Comparison of ENCODE assay signal across 8 cellular contexts in the genomic region with DNA sequence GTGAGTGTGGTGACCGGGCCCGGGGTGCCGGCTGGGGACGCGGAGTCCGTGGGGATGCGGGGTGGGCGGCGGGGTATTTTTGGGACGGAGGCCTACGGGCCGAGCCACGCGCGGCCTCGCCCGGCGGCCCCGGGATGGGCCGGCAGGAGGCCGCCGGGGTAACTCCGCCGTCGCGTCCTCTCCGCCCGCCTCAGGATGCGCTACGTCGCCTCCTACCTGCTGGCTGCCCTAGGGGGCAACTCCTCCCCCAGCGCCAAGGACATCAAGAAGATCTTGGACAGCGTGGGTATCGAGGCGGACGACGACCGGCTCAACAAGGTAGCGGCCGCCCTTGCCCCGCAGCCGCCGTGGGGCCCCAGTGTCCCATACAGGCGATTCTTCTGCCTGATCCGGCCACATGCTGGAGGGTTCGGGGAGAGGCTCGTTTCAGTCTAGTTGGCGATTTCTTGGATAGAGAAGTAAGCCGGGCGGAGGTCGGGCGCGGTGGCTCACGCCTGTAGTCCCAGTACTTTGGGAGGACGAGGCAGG. TPM values are rescaled to one million over a fixed set of nuclear protein-coding genes. Genes with fewer than 3 reads are reported as not detected.
DNase-seq lines count a peak whose midpoint lies in the region; ATAC-seq and TF ChIP-seq lines count a peak whose summit lies in the region.

No MANE protein-coding gene starts in this region.

- WGBS in endodermal cell (ENCODE audit: insufficient coverage in 1 of 2, insufficient read length in 1 of 2), 2 experiments, result 0 to 1% methylated on average over 12 to 55 of the region's 55 CpGs

- peak; percentile 29 for TF ChIP-seq CTCF in endodermal cell (conservative IDR thresholded peaks at IDR 0.05)
- TF ChIP-seq CTCF in neutrophil (IDR thresholded peaks at IDR 0.05), result no peak

- no peaks in the 10 kb centered on the region for H3K27me3 ChIP-seq in endodermal cell (ENCODE audit: control insufficient read depth, insufficient read depth, low read length, poor library complexity, severe bottlenecking)
- H3K27me3 ChIP-seq in neutrophil, result no peaks in the 10 kb centered on the region

- peak overlapping the region; percentile 38 for H3K27ac ChIP-seq in endodermal cell (ENCODE audit: low read depth, low read length)
- peak overlapping the region; percentile 93 for H3K27ac ChIP-seq in neutrophil

- H3K4me3 ChIP-seq in endodermal cell (ENCODE audit: low read length) (peak overlapping the region; percentile 89), neutrophil (ENCODE audit: low read depth in 1 of 2, low read length in 1 of 2) (peak overlapping the region; percentile 59 to 98)

- H3K27me3 Mint-ChIP-seq in endodermal cell (ENCODE audit: insufficient read depth), result no peaks in the 10 kb centered on the region

- peak; percentile 57 for DNase-seq in NCI-H69 (lab: John Stamatoyannopoulos, UW)
- DNase-seq in endodermal cell, result no peak
- DNase-seq in DMS79 treated with DMSO at 0.1 percent for 48 hours (lab: John Stamatoyannopoulos, UW), result no peak
- DNase-seq in superior temporal gyrus (ENCODE audit: extremely low spot score), result no peak
- no peak for DNase-seq in NCI-H526 (lab: John Stamatoyannopoulos, UW)
- DNase-seq in NCI-H226, result no peak

- H3K27ac Mint-ChIP-seq in endodermal cell, result peak overlapping the region; percentile 99

- peak overlapping the region; percentile 85 for H3K4me3 Mint-ChIP-seq in endodermal cell

- H3K9ac ChIP-seq in endodermal cell (ENCODE audit: extremely low read depth, low read length, poor library complexity, severe bottlenecking), result peak overlapping the region; percentile 94

- peaks cover 17% of the 10 kb centered on the region for H3K4me1 Mint-ChIP-seq in endodermal cell

- ATAC-seq in GM21381 (IDR thresholded peaks at IDR 0.05; ENCODE audit: unreplicated experiment), result peak; percentile 12

- H3K4me1 ChIP-seq in endodermal cell (ENCODE audit: control insufficient read depth, insufficient read depth, low read length), result no peaks in the 10 kb centered on the region
- H3K4me1 ChIP-seq in neutrophil (ENCODE audit: control insufficient read depth in 1 of 2, insufficient read depth in 1 of 2, low read depth in 1 of 2, low read length in 1 of 2), result peaks cover 33 to 37% of the 10 kb centered on the region in 2 experiments

- peaks cover 31% of the 10 kb centered on the region for H3K36me3 Mint-ChIP-seq in endodermal cell (ENCODE audit: low read depth)

- H3K36me3 ChIP-seq in endodermal cell (ENCODE audit: control insufficient read depth, insufficient read depth, low read length) (peaks cover 31% of the 10 kb centered on the region), neutrophil (peaks cover 19% of the 10 kb centered on the region)

- no peaks in the 10 kb centered on the region for H3K9me3 Mint-ChIP-seq in endodermal cell

- H3K9me3 ChIP-seq in endodermal cell (ENCODE audit: control insufficient read depth, low read length) (no peaks in the 10 kb centered on the region), neutrophil (no peaks in the 10 kb centered on the region)

RNA-seq across cellular contexts. Expression of gene RPLP2, which starts 0.3 kb away (rescaled TPM):
- total RNA-seq in endodermal cell, result 1,000 to 10,000 TPM; 1,966 to 2,020 TPM
- 1,769 TPM for polyA plus RNA-seq in endodermal cell (2013, experiment 1 of 2)
- polyA plus RNA-seq in endodermal cell (2013, experiment 2 of 2), result 1,602 TPM

RNA-seq across cellular contexts. Expression of gene PIDD1, which starts 5.1 kb away (rescaled TPM):
- total RNA-seq in endodermal cell, result 10 to 100 TPM; 39.9 to 48.8 TPM
- polyA plus RNA-seq in endodermal cell (2013, experiment 1 of 2), result 34.3 TPM
- 24.6 TPM for polyA plus RNA-seq in endodermal cell (2013, experiment 2 of 2)

RNA-seq across cellular contexts. Expression of gene PNPLA2, which starts 8.6 kb away (rescaled TPM):
- total RNA-seq in endodermal cell, result 10 to 100 TPM; 77.0 to 77.6 TPM
- polyA plus RNA-seq in endodermal cell (2013, experiment 1 of 2), result 35.9 TPM
- 30.1 TPM for polyA plus RNA-seq in endodermal cell (2013, experiment 2 of 2)

RNA-seq across cellular contexts. Expression of gene SLC25A22, which starts 12.0 kb away (rescaled TPM):
- total RNA-seq in endodermal cell, result 10 to 100 TPM; 46.5 to 56.2 TPM
- 32.4 TPM for polyA plus RNA-seq in endodermal cell (2013, experiment 1 of 2)
- polyA plus RNA-seq in endodermal cell (2013, experiment 2 of 2), result 28.6 TPM

RNA-seq across cellular contexts. Expression of gene CRACR2B, which starts 17.6 kb away (rescaled TPM):
- 10 to 100 TPM; 22.3 to 28.1 TPM for total RNA-seq in endodermal cell
- 9.0 TPM for polyA plus RNA-seq in endodermal cell (2013, experiment 1 of 2)
- polyA plus RNA-seq in endodermal cell (2013, experiment 2 of 2), result 6.2 TPM
